28 cellular contexts compared by ENCODE assay signal in the genomic region with DNA sequence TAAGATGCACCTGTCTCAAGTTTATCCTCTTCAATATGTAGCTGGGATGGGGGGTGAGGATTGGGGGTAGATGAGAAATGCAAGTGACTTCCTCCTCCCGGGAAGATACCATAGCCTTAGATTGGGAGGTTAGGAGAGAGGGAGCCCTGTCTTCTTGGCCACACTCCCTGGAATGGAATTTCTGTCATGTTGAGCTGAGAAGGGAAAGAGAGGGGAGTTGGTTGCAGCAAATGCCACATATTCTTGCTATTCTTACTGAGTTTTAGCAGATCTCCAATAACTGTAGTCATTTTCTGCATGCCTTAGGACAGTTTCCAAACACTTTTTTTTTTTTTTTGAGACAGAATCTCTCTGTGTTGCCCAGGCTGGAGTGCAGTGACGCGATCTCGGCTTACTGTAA.
"Had no signal": no experiment of that assay in that cellular context is flagged by ENCODE, and none has a peak within 500 bp of the region (broad histone marks: within the 10 kb centered on the region; RNA-seq: fewer than 3 reads in every experiment).

No MANE protein-coding gene starts in this region.

- H3K27me3 Mint-ChIP-seq: activated CD8-positive, alpha-beta memory T cell treated with anti-CD3 and anti-CD28 coated beads, Interleukin-2, amount 10 ng/mL, durations not matched to agents 7 days and 5 days; activated naive CD4-positive, alpha-beta T cell treated with anti-CD3 and anti-CD28 coated beads, Interleukin-2, amount 50 U/mL, for 24 hours; activated naive CD8-positive, alpha-beta T cell treated with anti-CD3 and anti-CD28 coated beads, Interleukin-2, amount 50 U/mL, for 24 hours; activated T-cell treated with anti-CD3 and anti-CD28 coated beads, Interleukin-2, amount 50 U/mL, for 24 hours had no signal

- H3K4me1 Mint-ChIP-seq: activated CD8-positive, alpha-beta memory T cell treated with anti-CD3 and anti-CD28 coated beads, Interleukin-2, amount 10 ng/mL, durations not matched to agents 7 days and 5 days had no signal

- DNase-seq: activated CD4-positive, alpha-beta T cell treated with anti-CD3 and anti-CD28 coated beads for 48 hours; activated CD4-positive, alpha-beta T cell treated with anti-CD3 and anti-CD28 coated beads, Interleukin-2, amount 50 U/mL, for 4 hours; activated CD4-positive, CD25-positive, alpha-beta regulatory T cell treated with anti-CD3 and anti-CD28 coated beads, Interleukin-2, amount 50 U/mL, for 72 hours; activated CD8-positive, alpha-beta memory T cell treated with anti-CD3 and anti-CD28 coated beads, Interleukin-2, amount 10 ng/mL, durations not matched to agents 7 days and 5 days; activated effector memory CD4-positive, alpha-beta T cell treated with Interleukin-2 at 50 U/mL for 16 hours; activated naive CD4-positive, alpha-beta T cell; activated naive CD8-positive, alpha-beta T cell treated with anti-CD3 and anti-CD28 coated beads, Interleukin-2, amount 50 U/mL, for 24 hours; activated T-cell treated with anti-CD3 and anti-CD28 coated beads, Interleukin-2, amount 50 U/mL, for 24 hours; amniotic stem cell; body of pancreas; central memory CD4-positive, alpha-beta T cell; KG1; MG63; MV-4-11; NCI-H1092 treated with DMSO at 0.1 percent for 48 hours; NCI-H1417 treated with DMSO at 0.1 percent for 48 hours; NCI-H1694 treated with DMSO at 0.1 percent for 48 hours; NCI-H2081 treated with DMSO at 0.1 percent for 48 hours; NCI-H446; NCI-H524; PC-3; SHP77 had no signal

- H3K9me3 ChIP-seq: ascending aorta, body of pancreas, MG63, SJSA1 had no signal

- H3K27ac ChIP-seq: ascending aorta, body of pancreas, SJSA1 had no signal

- H3K4me1 ChIP-seq: ascending aorta, SJSA1 had no signal

- H3K4me3 Mint-ChIP-seq: activated CD8-positive, alpha-beta memory T cell treated with anti-CD3 and anti-CD28 coated beads, Interleukin-2, amount 10 ng/mL, durations not matched to agents 7 days and 5 days; activated naive CD4-positive, alpha-beta T cell treated with anti-CD3 and anti-CD28 coated beads, Interleukin-2, amount 50 U/mL, for 24 hours; activated naive CD8-positive, alpha-beta T cell treated with anti-CD3 and anti-CD28 coated beads, Interleukin-2, amount 50 U/mL, for 24 hours; activated T-cell treated with anti-CD3 and anti-CD28 coated beads, Interleukin-2, amount 50 U/mL, for 24 hours; activated T-helper 1 cell treated with anti-CD3 and anti-CD28 coated beads, Interleukin-12 subunit alpha, Interleukin-12 subunit beta, Interleukin-2, Interleukin-4 antibody, amounts not matched to agents 30 ng/mL and 10 ng/mL and 1 ng/mL, durations not matched to agents 14 hours and 24 hours and 36 hours; T-helper 1 cell treated with Interleukin-12 subunit alpha and Interleukin-12 subunit beta and Interleukin-4 antibody, amounts not matched to agents 30 μg/mL and 1 μg/mL, for 36 hours had no signal

- ATAC-seq: activated CD8-positive, alpha-beta memory T cell treated with anti-CD3 and anti-CD28 coated beads, Interleukin-2, amount 10 ng/mL, durations not matched to agents 7 days and 5 days; activated naive CD8-positive, alpha-beta T cell treated with anti-CD3 and anti-CD28 coated beads, Interleukin-2, amount 50 U/mL, for 24 hours; body of pancreas; PC-3; SK-N-SH treated with all-trans-retinoic acid at 6 μM for 48 hours had no signal

- H3K36me3 ChIP-seq: ascending aorta, MG63, SJSA1 had no signal

- H3K27ac Mint-ChIP-seq: activated CD8-positive, alpha-beta memory T cell treated with anti-CD3 and anti-CD28 coated beads, Interleukin-2, amount 10 ng/mL, durations not matched to agents 7 days and 5 days; activated naive CD4-positive, alpha-beta T cell treated with anti-CD3 and anti-CD28 coated beads, Interleukin-2, amount 50 U/mL, for 24 hours; activated naive CD8-positive, alpha-beta T cell treated with anti-CD3 and anti-CD28 coated beads, Interleukin-2, amount 50 U/mL, for 24 hours; activated T-cell treated with anti-CD3 and anti-CD28 coated beads, Interleukin-2, amount 50 U/mL, for 24 hours; activated T-helper 1 cell treated with anti-CD3 and anti-CD28 coated beads, Interleukin-12 subunit alpha, Interleukin-12 subunit beta, Interleukin-2, Interleukin-4 antibody, amounts not matched to agents 30 ng/mL and 10 ng/mL and 1 ng/mL, durations not matched to agents 14 hours and 24 hours and 36 hours; T-helper 1 cell treated with Interleukin-12 subunit alpha and Interleukin-12 subunit beta and Interleukin-4 antibody, amounts not matched to agents 30 μg/mL and 1 μg/mL, for 36 hours had no signal

- H3K9me3 Mint-ChIP-seq: activated naive CD4-positive, alpha-beta T cell treated with anti-CD3 and anti-CD28 coated beads, Interleukin-2, amount 50 U/mL, for 24 hours had no signal

- H3K4me3 ChIP-seq: ascending aorta, body of pancreas, MG63, SJSA1 had no signal

- H3K27me3 ChIP-seq: ascending aorta, body of pancreas, MG63, SJSA1 had no signal
